In the genomic region with DNA sequence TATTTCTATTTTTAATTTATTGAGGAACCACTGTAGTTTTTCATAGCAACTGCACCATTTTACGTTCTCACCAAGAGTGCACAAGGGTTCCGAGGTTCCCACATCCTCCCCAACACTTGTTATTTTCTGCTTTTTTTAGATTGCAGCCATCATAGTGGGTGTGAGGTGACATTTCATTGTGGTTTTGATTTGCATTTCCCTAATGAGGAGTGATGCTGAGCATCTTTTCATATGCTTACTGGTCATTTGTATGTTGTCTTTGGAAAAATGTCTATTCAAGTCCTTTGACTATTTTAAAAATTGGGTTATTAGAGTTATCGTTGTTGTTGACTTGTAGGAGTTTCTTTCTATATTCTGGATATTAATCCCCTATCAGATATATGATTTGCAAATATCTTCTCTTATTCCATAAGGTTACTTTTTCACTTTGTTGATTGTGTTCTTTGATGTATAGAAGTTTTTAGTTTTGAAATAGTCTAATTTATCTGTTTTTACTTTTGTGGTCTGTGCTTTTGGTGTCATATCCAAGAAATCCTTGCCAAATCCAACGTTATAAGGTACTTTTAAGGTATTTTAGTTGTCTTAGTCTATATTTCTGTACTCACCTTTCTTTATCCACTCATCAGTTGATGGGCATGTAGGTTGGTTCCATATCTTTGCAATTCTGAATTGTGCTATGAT, we compare ENCODE assay signal across 1 cellular context.
TF ChIP-seq lines count a peak whose summit lies in the region.

No MANE protein-coding gene starts in this region.

TF ChIP-seq in K562, 482 proteins besides CTCF, POLR2A, EP300 and RAD21 (continued from another document):
- TF ChIP-seq, protein P1, sequence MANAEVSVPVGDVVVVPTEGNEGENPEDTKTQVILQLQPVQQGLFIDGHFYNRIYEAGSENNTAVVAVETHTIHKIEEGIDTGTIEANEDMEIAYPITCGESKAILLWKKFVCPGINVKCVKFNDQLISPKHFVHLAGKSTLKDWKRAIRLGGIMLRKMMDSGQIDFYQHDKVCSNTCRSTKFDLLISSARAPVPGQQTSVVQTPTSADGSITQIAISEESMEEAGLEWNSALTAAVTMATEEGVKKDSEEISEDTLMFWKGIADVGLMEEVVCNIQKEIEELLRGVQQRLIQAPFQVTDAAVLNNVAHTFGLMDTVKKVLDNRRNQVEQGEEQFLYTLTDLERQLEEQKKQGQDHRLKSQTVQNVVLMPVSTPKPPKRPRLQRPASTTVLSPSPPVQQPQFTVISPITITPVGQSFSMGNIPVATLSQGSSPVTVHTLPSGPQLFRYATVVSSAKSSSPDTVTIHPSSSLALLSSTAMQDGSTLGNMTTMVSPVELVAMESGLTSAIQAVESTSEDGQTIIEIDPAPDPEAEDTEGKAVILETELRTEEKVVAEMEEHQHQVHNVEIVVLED (CRISPR knock-in tag; IDR thresholded peaks at IDR 0.05), result no peak
- TF ChIP-seq ELF2 (CRISPR knock-in tag; IDR thresholded peaks at IDR 0.05), result no peak
- TF ChIP-seq ZBTB17 (CRISPR knock-in tag; IDR thresholded peaks at IDR 0.05), result no peak
- TF ChIP-seq CREM (IDR thresholded peaks at IDR 0.05; ENCODE audit: low read depth), result no peak
- no peak for TF ChIP-seq DDX20 (tag; IDR thresholded peaks at IDR 0.05; ENCODE audit: low read depth)
- TF ChIP-seq ZNF224 (CRISPR knock-in tag; IDR thresholded peaks at IDR 0.05), result no peak
- 0 out of 4 replicates have a peak, but pooled peaks of 1 of the 2 experiments have one; percentile 14 for TF ChIP-seq SIN3A (IDR thresholded peaks at IDR 0.05; ENCODE audit: borderline replicate concordance in 2 of 2, control insufficient read depth in 1 of 2, low read depth in 2 of 2, low read length in 2 of 2)
- no peak for TF ChIP-seq PHF8 (IDR thresholded peaks at IDR 0.05; ENCODE audit: borderline replicate concordance, low read length)
- no peak for TF ChIP-seq ZSCAN29 (IDR thresholded peaks at IDR 0.05)
- TF ChIP-seq, protein P2, sequence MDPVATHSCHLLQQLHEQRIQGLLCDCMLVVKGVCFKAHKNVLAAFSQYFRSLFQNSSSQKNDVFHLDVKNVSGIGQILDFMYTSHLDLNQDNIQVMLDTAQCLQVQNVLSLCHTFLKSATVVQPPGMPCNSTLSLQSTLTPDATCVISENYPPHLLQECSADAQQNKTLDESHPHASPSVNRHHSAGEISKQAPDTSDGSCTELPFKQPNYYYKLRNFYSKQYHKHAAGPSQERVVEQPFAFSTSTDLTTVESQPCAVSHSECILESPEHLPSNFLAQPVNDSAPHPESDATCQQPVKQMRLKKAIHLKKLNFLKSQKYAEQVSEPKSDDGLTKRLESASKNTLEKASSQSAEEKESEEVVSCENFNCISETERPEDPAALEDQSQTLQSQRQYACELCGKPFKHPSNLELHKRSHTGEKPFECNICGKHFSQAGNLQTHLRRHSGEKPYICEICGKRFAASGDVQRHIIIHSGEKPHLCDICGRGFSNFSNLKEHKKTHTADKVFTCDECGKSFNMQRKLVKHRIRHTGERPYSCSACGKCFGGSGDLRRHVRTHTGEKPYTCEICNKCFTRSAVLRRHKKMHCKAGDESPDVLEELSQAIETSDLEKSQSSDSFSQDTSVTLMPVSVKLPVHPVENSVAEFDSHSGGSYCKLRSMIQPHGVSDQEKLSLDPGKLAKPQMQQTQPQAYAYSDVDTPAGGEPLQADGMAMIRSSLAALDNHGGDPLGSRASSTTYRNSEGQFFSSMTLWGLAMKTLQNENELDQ (CRISPR knock-in tag; IDR thresholded peaks at IDR 0.05; ENCODE audit: borderline replicate concordance), result no peak
- no peak for TF ChIP-seq HLTF (IDR thresholded peaks at IDR 0.05)
- TF ChIP-seq SREBF2 (CRISPR knock-in tag; IDR thresholded peaks at IDR 0.05), result no peak
- TF ChIP-seq, protein P3, sequence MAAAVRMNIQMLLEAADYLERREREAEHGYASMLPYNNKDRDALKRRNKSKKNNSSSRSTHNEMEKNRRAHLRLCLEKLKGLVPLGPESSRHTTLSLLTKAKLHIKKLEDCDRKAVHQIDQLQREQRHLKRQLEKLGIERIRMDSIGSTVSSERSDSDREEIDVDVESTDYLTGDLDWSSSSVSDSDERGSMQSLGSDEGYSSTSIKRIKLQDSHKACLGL (CRISPR knock-in tag; IDR thresholded peaks at IDR 0.05; ENCODE audit: borderline replicate concordance, poor library complexity, severe bottlenecking), result no peak
- TF ChIP-seq, protein P4, sequence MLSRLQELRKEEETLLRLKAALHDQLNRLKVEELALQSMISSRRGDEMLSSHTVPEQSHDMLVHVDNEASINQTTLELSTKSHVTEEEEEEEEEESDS (CRISPR knock-in tag; IDR thresholded peaks at IDR 0.05), result no peak
- TF ChIP-seq, protein P5, sequence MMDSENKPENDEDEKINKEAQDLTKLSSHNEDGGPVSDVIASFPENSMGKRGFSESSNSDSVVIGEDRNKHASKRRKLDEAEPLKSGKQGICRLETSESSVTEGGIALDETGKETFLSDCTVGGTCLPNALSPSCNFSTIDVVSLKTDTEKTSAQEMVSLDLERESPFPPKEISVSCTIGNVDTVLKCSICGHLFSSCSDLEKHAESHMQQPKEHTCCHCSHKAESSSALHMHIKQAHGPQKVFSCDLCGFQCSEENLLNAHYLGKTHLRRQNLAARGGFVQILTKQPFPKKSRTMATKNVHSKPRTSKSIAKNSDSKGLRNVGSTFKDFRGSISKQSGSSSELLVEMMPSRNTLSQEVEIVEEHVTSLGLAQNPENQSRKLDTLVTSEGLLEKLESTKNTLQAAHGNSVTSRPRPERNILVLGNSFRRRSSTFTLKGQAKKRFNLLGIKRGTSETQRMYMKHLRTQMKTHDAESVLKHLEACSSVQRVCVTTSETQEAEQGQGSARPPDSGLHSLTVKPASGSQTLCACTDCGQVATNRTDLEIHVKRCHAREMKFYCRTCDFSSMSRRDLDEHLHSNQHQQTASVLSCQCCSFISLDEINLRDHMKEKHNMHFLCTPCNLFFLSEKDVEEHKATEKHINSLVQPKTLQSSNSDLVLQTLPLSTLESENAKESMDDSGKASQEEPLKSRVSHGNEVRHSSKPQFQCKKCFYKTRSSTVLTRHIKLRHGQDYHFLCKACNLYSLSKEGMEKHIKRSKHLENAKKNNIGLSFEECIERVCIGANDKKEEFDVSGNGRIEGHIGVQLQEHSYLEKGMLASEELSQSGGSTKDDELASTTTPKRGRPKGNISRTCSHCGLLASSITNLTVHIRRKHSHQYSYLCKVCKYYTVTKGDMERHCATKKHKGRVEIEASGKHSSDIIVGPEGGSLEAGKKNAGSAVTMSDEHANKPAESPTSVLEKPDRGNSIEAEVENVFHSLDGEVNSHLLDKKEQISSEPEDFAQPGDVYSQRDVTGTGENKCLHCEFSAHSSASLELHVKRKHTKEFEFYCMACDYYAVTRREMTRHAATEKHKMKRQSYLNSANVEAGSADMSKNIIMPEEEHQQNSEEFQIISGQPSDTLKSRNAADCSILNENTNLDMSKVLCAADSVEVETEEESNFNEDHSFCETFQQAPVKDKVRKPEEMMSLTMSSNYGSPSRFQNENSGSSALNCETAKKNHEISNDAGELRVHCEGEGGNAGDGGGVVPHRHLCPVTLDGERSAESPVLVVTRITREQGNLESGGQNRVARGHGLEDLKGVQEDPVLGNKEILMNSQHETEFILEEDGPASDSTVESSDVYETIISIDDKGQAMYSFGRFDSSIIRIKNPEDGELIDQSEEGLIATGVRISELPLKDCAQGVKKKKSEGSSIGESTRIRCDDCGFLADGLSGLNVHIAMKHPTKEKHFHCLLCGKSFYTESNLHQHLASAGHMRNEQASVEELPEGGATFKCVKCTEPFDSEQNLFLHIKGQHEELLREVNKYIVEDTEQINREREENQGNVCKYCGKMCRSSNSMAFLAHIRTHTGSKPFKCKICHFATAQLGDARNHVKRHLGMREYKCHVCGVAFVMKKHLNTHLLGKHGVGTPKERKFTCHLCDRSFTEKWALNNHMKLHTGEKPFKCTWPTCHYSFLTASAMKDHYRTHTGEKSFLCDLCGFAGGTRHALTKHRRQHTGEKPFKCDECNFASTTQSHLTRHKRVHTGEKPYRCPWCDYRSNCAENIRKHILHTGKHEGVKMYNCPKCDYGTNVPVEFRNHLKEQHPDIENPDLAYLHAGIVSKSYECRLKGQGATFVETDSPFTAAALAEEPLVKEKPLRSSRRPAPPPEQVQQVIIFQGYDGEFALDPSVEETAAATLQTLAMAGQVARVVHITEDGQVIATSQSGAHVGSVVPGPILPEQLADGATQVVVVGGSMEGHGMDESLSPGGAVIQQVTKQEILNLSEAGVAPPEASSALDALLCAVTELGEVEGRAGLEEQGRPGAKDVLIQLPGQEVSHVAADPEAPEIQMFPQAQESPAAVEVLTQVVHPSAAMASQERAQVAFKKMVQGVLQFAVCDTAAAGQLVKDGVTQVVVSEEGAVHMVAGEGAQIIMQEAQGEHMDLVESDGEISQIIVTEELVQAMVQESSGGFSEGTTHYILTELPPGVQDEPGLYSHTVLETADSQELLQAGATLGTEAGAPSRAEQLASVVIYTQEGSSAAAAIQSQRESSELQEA (IDR thresholded peaks at IDR 0.05; ENCODE audit: low read depth), result no peak
- 0 out of 2 replicates have a peak, but pooled peaks have one; percentile 30 for TF ChIP-seq FOXJ2 (tag; IDR thresholded peaks at IDR 0.05)
- TF ChIP-seq MEIS2 (IDR thresholded peaks at IDR 0.05; ENCODE audit: partially characterized antibody), result no peak
- no peak for TF ChIP-seq HDAC1 (IDR thresholded peaks at IDR 0.05)
